In genomic region chr9:137491735-137492432, GRCh38 we compare ENCODE assay signal across 1 cellular context.
TF ChIP-seq lines count a peak whose summit lies in the region.

No MANE protein-coding gene starts in this region.

TF ChIP-seq in K562, 482 proteins besides CTCF, POLR2A, EP300 and RAD21 (continued from another document and continues in another):
- no peak for TF ChIP-seq CHD7 (IDR thresholded peaks at IDR 0.05; ENCODE audit: low read depth, low read length)
- TF ChIP-seq ZNF75A (CRISPR knock-in tag; IDR thresholded peaks at IDR 0.05), result no peak
- TF ChIP-seq MAX (CRISPR knock-in tag; IDR thresholded peaks at IDR 0.05), result peak; percentile 43; the same call in 1 of the 2 replicates
- TF ChIP-seq TRIM25 (IDR thresholded peaks at IDR 0.05; ENCODE audit: borderline replicate concordance), result no peak
- no peak for TF ChIP-seq ZNF395 (CRISPR knock-in tag; IDR thresholded peaks at IDR 0.05)
- TF ChIP-seq LCOR (CRISPR knock-in tag; IDR thresholded peaks at IDR 0.05), result no peak; the same call in 1 of the 2 replicates
- no peak for TF ChIP-seq ZBTB8A (IDR thresholded peaks at IDR 0.05; ENCODE audit: partially characterized antibody)
- TF ChIP-seq POLR2H (tag; IDR thresholded peaks at IDR 0.05; ENCODE audit: low read depth), result no peak
- TF ChIP-seq ZBTB33 (CRISPR knock-in tag; IDR thresholded peaks at IDR 0.05), result no peak
- no peak for TF ChIP-seq MCM5 (IDR thresholded peaks at IDR 0.05; ENCODE audit: low read depth)
- TF ChIP-seq CBX3 (IDR thresholded peaks at IDR 0.05; ENCODE audit: borderline replicate concordance in 1 of 2, low read length in 2 of 2), result no peak
- no peak for TF ChIP-seq HIVEP1 (CRISPR knock-in tag; IDR thresholded peaks at IDR 0.05)
- TF ChIP-seq KLF6 (CRISPR knock-in tag; IDR thresholded peaks at IDR 0.05; ENCODE audit: borderline replicate concordance), result no peak
- TF ChIP-seq TEAD2 (tag; IDR thresholded peaks at IDR 0.05), result no peak
- no peak for TF ChIP-seq RAD51 (IDR thresholded peaks at IDR 0.05; ENCODE audit: borderline replicate concordance, low read depth)
- TF ChIP-seq ZBTB11 (CRISPR knock-in tag; IDR thresholded peaks at IDR 0.05), result no peak
- TF ChIP-seq ILF3 (IDR thresholded peaks at IDR 0.05; ENCODE audit: borderline replicate concordance), result no peak
- TF ChIP-seq ZBTB17 (CRISPR knock-in tag; IDR thresholded peaks at IDR 0.05), result no peak
- TF ChIP-seq RERE (CRISPR knock-in tag; IDR thresholded peaks at IDR 0.05; ENCODE audit: borderline replicate concordance), result no peak
- TF ChIP-seq ZHX1 (conservative IDR thresholded peaks at IDR 0.05; ENCODE audit: low read length), result no peak
